Comparison of ENCODE assay signal across 21 cellular contexts in genomic region chr11:34332524-34332923, GRCh38. TPM values are rescaled to one million over a fixed set of nuclear protein-coding genes. Genes with fewer than 3 reads are reported as not detected.
DNase-seq lines count a peak whose midpoint lies in the region; ATAC-seq and TF ChIP-seq lines count a peak whose summit lies in the region.
"Had no signal": no experiment of that assay in that cellular context is flagged by ENCODE, and none has a peak within 500 bp of the region (broad histone marks: within the 10 kb centered on the region; RNA-seq: fewer than 3 reads in every experiment).

No MANE protein-coding gene starts in this region.

- intact Hi-C loops in PC-3 (cut with micrococcal nuclease) (loop anchor here (5.0 kb wide), 1 partner anchor 70 kb away; no protein-coding TSS in a partner anchor), breast epithelium (cut with DNase I; ENCODE audit: low total_unique reads) (no loop called here), transverse colon (cut with DNase I; ENCODE audit: low total_unique reads) (no loop called here)
- intact Hi-C loops in activated CD4-positive, alpha-beta T cell treated with anti-CD3 and anti-CD28 coated beads for 36 hours (cut with DNase I, micrococcal nuclease) = no loop called here

- TF ChIP-seq CTCF in SK-N-SH (IDR thresholded peaks at IDR 0.05) = no peak
- TF ChIP-seq CTCF in PC-3 (conservative IDR thresholded peaks at IDR 0.05; ENCODE audit: low read depth, low read length) = no peak
- no peak for TF ChIP-seq CTCF in MM.1S (IDR thresholded peaks at IDR 0.05; ENCODE audit: low read length)
- no peak for TF ChIP-seq CTCF in breast epithelium (IDR thresholded peaks at IDR 0.05)
- TF ChIP-seq CTCF in transverse colon (IDR thresholded peaks at IDR 0.05) = no peak

- H3K36me3 ChIP-seq in SK-N-SH (replicated peaks in 1 of 2; ENCODE audit: control insufficient read depth in 1 of 2, insufficient read depth in 2 of 2, low read length in 1 of 2) (no peaks in the 10 kb centered on the region), PC-3 (ENCODE audit: low read depth, low read length) (no peaks in the 10 kb centered on the region), MM.1S (replicated peaks; ENCODE audit: insufficient read depth, low read length) (no peaks in the 10 kb centered on the region), breast epithelium (no peaks in the 10 kb centered on the region), transverse colon (no peaks in the 10 kb centered on the region)
- H3K36me3 ChIP-seq: WERI-Rb-1 had no signal

- no peak for DNase-seq in SK-N-SH
- peak; percentile 48 for DNase-seq in PC-3
- peak; percentile 41 for DNase-seq in iPS-NIHi11 (ENCODE audit: low spot score)
- DNase-seq in MM.1S = no peak
- DNase-seq in breast epithelium (ENCODE audit: low spot score in 2 of 2) = no peak
- no peak for DNase-seq in activated CD4-positive, alpha-beta T cell treated with anti-CD3 and anti-CD28 coated beads for 36 hours
- no peak for DNase-seq in transverse colon
- DNase-seq: activated CD4-positive, alpha-beta T cell treated with anti-CD3 and anti-CD28 coated beads, Interleukin-2, amount 50 U/mL, for 48 hours; activated effector memory CD4-positive, alpha-beta T cell treated with Interleukin-2 at 50 U/mL for 16 hours; activated naive CD8-positive, alpha-beta T cell treated with anti-CD3 and anti-CD28 coated beads, Interleukin-2, amount 50 U/mL, for 24 hours; body of pancreas; H9; kidney glomerular epithelial cell; NCI-H2029; NCI-H226; stimulated activated naive B cell treated with anti-CD40 and anti-IgM and Interleukin-4, amounts not matched to agents 10 μg/mL and 1 μg/mL and 100 μg/mL, for 72 hours; WERI-Rb-1 had no signal

- no peak overlapping the region for H3K27ac Mint-ChIP-seq in activated CD4-positive, alpha-beta T cell treated with anti-CD3 and anti-CD28 coated beads for 36 hours
- H3K27ac Mint-ChIP-seq: activated naive CD8-positive, alpha-beta T cell treated with anti-CD3 and anti-CD28 coated beads, Interleukin-2, amount 50 U/mL, for 24 hours; H9; stimulated activated naive B cell treated with anti-CD40 and anti-IgM and Interleukin-4, amounts not matched to agents 10 μg/mL and 1 μg/mL and 100 μg/mL, for 72 hours had no signal

- H3K9ac ChIP-seq in SK-N-SH = no peak overlapping the region
- no peak overlapping the region for H3K9ac ChIP-seq in PC-3 (ENCODE audit: low read length)
- no peak overlapping the region for H3K9ac ChIP-seq in MM.1S (ENCODE audit: low read length)
- H3K9ac ChIP-seq: KMS-11 had no signal

- no peaks in the 10 kb centered on the region for H3K27me3 ChIP-seq in SK-N-SH (ENCODE audit: insufficient read depth)
- no peaks in the 10 kb centered on the region for H3K27me3 ChIP-seq in PC-3 (ENCODE audit: low read length)
- H3K27me3 ChIP-seq in MM.1S (replicated peaks; ENCODE audit: insufficient read depth, low read length) = no peaks in the 10 kb centered on the region
- no peaks in the 10 kb centered on the region for H3K27me3 ChIP-seq in breast epithelium
- no peaks in the 10 kb centered on the region for H3K27me3 ChIP-seq in transverse colon
- H3K27me3 ChIP-seq: body of pancreas had no signal

- peaks cover 19 to 20% of the 10 kb centered on the region in 2 experiments; a peak in 3 of 4 replicates for H3K4me1 ChIP-seq in SK-N-SH (ENCODE audit: control insufficient read depth in 1 of 2, insufficient read depth in 2 of 2, low read depth in 1 of 2, low read length in 1 of 2)
- H3K4me1 ChIP-seq in PC-3 (ENCODE audit: insufficient read depth, low read length) = peaks cover 50% of the 10 kb centered on the region
- H3K4me1 ChIP-seq in MM.1S (ENCODE audit: low read length) = no peaks in the 10 kb centered on the region
- no peaks in the 10 kb centered on the region for H3K4me1 ChIP-seq in breast epithelium
- peaks cover 4 to 23% (median 16%) of the 10 kb centered on the region in 4 donors for H3K4me1 ChIP-seq in transverse colon

- H3K4me2 ChIP-seq in SK-N-SH (no peak overlapping the region; the same call in 1 of the 2 replicates), PC-3 (ENCODE audit: low read length) (peak overlapping the region; percentile 72), MM.1S (ENCODE audit: low read depth, low read length) (no peak overlapping the region)
- H3K4me2 ChIP-seq: KMS-11 had no signal

- in situ Hi-C loops in transverse colon (cut with MboI; ENCODE audit: low pct_ligation_motif_present in 1 of 4, low pct_unique_long_range_greater_than_20kb in 1 of 4, low sequenced_read_pairs in 3 of 4) = no loop called here

- H3K4me1 Mint-ChIP-seq in activated CD4-positive, alpha-beta T cell treated with anti-CD3 and anti-CD28 coated beads for 36 hours = peaks cover 21% of the 10 kb centered on the region

- no peaks in the 10 kb centered on the region for H3K36me3 Mint-ChIP-seq in activated CD4-positive, alpha-beta T cell treated with anti-CD3 and anti-CD28 coated beads for 36 hours (ENCODE audit: low read depth)

- no peak for TF ChIP-seq RAD21 in SK-N-SH (IDR thresholded peaks at IDR 0.05; ENCODE audit: low read length)

- BruUV-seq in PC-3 (replicated peaks; lab: Mats Ljungman, UMichigan) = no TSS peak

- peak overlapping the region in 1 of 2 experiments; percentile 75; a peak in 2 of 4 replicates for H3K27ac ChIP-seq in SK-N-SH (ENCODE audit: low read depth in 2 of 2, low read length in 1 of 2)
- peak overlapping the region; percentile 80 for H3K27ac ChIP-seq in PC-3 (ENCODE audit: low read length)
- no peak overlapping the region for H3K27ac ChIP-seq in MM.1S (ENCODE audit: low read length)
- H3K27ac ChIP-seq in breast epithelium = no peak overlapping the region
- H3K27ac ChIP-seq in transverse colon = peak overlapping the region in 1 of 4 donors; percentile 36
- H3K27ac ChIP-seq: body of pancreas, KMS-11, SK-N-MC, WERI-Rb-1 had no signal

- H3K4me3 Mint-ChIP-seq in activated CD4-positive, alpha-beta T cell treated with anti-CD3 and anti-CD28 coated beads for 36 hours = no peak overlapping the region
- H3K4me3 Mint-ChIP-seq: activated naive CD8-positive, alpha-beta T cell treated with anti-CD3 and anti-CD28 coated beads, Interleukin-2, amount 50 U/mL, for 24 hours; H9; stimulated activated naive B cell treated with anti-CD40 and anti-IgM and Interleukin-4, amounts not matched to agents 10 μg/mL and 1 μg/mL and 100 μg/mL, for 72 hours had no signal

- H3K9me2 ChIP-seq in SK-N-SH = no peaks in the 10 kb centered on the region
- H3K9me2 ChIP-seq in PC-3 (replicated peaks; ENCODE audit: low read length) = 0 out of 2 replicates have a peak, but pooled peaks cover 4% of the 10 kb centered on the region
- H3K9me2 ChIP-seq in MM.1S (replicated peaks; ENCODE audit: insufficient read depth, low read length) = no peaks in the 10 kb centered on the region

- TF ChIP-seq EP300 in SK-N-SH (IDR thresholded peaks at IDR 0.05; ENCODE audit: borderline replicate concordance in 1 of 2, low read depth in 1 of 2, low read length in 1 of 2) = no peak
- TF ChIP-seq EP300 in transverse colon (IDR thresholded peaks at IDR 0.05; ENCODE audit: low read depth) = no peak

- no peaks in the 10 kb centered on the region; the same call in 1 of the 2 replicates for H3K79me2 ChIP-seq in SK-N-SH (ENCODE audit: insufficient read depth)
- peaks cover 45% of the 10 kb centered on the region for H3K79me2 ChIP-seq in PC-3 (ENCODE audit: low read length)
- no peaks in the 10 kb centered on the region for H3K79me2 ChIP-seq in MM.1S (ENCODE audit: low read length)

- POLR2A ChIA-PET in SK-N-SH (lab: Yijun Ruan, JAX) (no interaction called here), PC-3 (lab: Charles Lee; ENCODE audit: unreplicated experiment) (no interaction called here)
- POLR2A ChIA-PET in activated CD4-positive, alpha-beta T cell treated with anti-CD3 and anti-CD28 coated beads for 36 hours (lab: Charles Lee) = no interaction called here

- peaks cover 13% of the 10 kb centered on the region for H3K27me3 Mint-ChIP-seq in activated CD4-positive, alpha-beta T cell treated with anti-CD3 and anti-CD28 coated beads for 36 hours

- no peak overlapping the region for H3K4me3 ChIP-seq in SK-N-SH (ENCODE audit: low read depth in 2 of 2, low read length in 1 of 2)
- peak overlapping the region; percentile 10; the same call in 1 of the 2 replicates for H3K4me3 ChIP-seq in PC-3 (ENCODE audit: low read length)
- no peak overlapping the region for H3K4me3 ChIP-seq in MM.1S (ENCODE audit: low read length)
- no peak overlapping the region for H3K4me3 ChIP-seq in breast epithelium
- H3K4me3 ChIP-seq in transverse colon = no peak overlapping the region
- H3K4me3 ChIP-seq: body of pancreas, SK-N-MC, smooth muscle cell had no signal

- TF ChIP-seq POLR2A in breast epithelium (IDR thresholded peaks at IDR 0.05) = no peak
- TF ChIP-seq POLR2A in transverse colon (IDR thresholded peaks at IDR 0.05) = no peak

- H3K9me3 ChIP-seq in SK-N-SH = no peaks in the 10 kb centered on the region
- H3K9me3 ChIP-seq in PC-3 (ENCODE audit: low read length) = no peaks in the 10 kb centered on the region
- no peaks in the 10 kb centered on the region for H3K9me3 ChIP-seq in MM.1S (replicated peaks; ENCODE audit: insufficient read depth, low read length)
- H3K9me3 ChIP-seq in breast epithelium = no peaks in the 10 kb centered on the region
- no peaks in the 10 kb centered on the region for H3K9me3 ChIP-seq in transverse colon
- H3K9me3 ChIP-seq: body of pancreas had no signal

- H4K20me1 ChIP-seq in SK-N-SH (ENCODE audit: insufficient read depth) = no peaks in the 10 kb centered on the region
- H4K20me1 ChIP-seq in PC-3 (ENCODE audit: low read length) = peaks cover 17% of the 10 kb centered on the region
- no peaks in the 10 kb centered on the region for H4K20me1 ChIP-seq in MM.1S (ENCODE audit: insufficient read depth, low read length)

- WGBS in SK-N-SH (ENCODE audit: low lambda C conversion rate) = 85% methylated on average over 3 of the region's 3 CpGs
- 67 to 74% methylated on average over 1 to 3 of the region's 3 CpGs for WGBS in transverse colon (ENCODE audit: low coverage in 1 of 2), 2 donors

- ATAC-seq in SK-N-SH treated with all-trans-retinoic acid at 6 μM for 48 hours (no peak), PC-3 (no peak)
- no peak for ATAC-seq in activated CD4-positive, alpha-beta T cell treated with anti-CD3 and anti-CD28 coated beads for 36 hours
- ATAC-seq: activated naive CD8-positive, alpha-beta T cell treated with anti-CD3 and anti-CD28 coated beads, Interleukin-2, amount 50 U/mL, for 24 hours; body of pancreas; stimulated activated naive B cell treated with anti-CD40 and anti-IgM and Interleukin-4, amounts not matched to agents 10 μg/mL and 1 μg/mL and 100 μg/mL, for 72 hours had no signal

- CTCF ChIA-PET in SK-N-SH (lab: Yijun Ruan, JAX) = interaction anchor here (1.2 to 2.2 kb wide), 2 partner anchors 13 to 146 kb away, joined by 3 to 6 read pairs; no protein-coding TSS in a partner anchor
- CTCF ChIA-PET in PC-3 (lab: Charles Lee) = no interaction called here
- CTCF ChIA-PET in activated CD4-positive, alpha-beta T cell treated with anti-CD3 and anti-CD28 coated beads for 36 hours (lab: Charles Lee) = interaction anchor here (0.6 kb wide), 1 partner anchor 399 kb away, joined by 3 read pairs; no protein-coding TSS in a partner anchor

- H3F3A ChIP-seq in SK-N-SH (replicated peaks; ENCODE audit: insufficient read depth) (peaks cover 13% of the 10 kb centered on the region), PC-3 (ENCODE audit: low read length, unreplicated experiment) (peaks cover 10% of the 10 kb centered on the region), MM.1S (ENCODE audit: insufficient read depth, low read length) (no peaks in the 10 kb centered on the region)

- no peaks in the 10 kb centered on the region for H3K9me3 Mint-ChIP-seq in activated CD4-positive, alpha-beta T cell treated with anti-CD3 and anti-CD28 coated beads for 36 hours (ENCODE audit: low read depth)
- H3K9me3 Mint-ChIP-seq: activated naive CD8-positive, alpha-beta T cell treated with anti-CD3 and anti-CD28 coated beads, Interleukin-2, amount 50 U/mL, for 24 hours; H9; stimulated activated naive B cell treated with anti-CD40 and anti-IgM and Interleukin-4, amounts not matched to agents 10 μg/mL and 1 μg/mL and 100 μg/mL, for 72 hours had no signal

- H2AFZ ChIP-seq in SK-N-SH (ENCODE audit: low read depth) (no peak overlapping the region), PC-3 (ENCODE audit: low read length) (no peak overlapping the region), MM.1S (ENCODE audit: low read length) (no peak overlapping the region)

RNA-seq across cellular contexts. Expression of gene ABTB2, which starts 25.3 kb away (rescaled TPM):
- polyA plus RNA-seq in SK-N-SH (2012; rRNA removed) = 4.9 and 7.8 TPM in 2 replicates
- 3.2 and 5.2 TPM in 2 replicates for polyA plus RNA-seq in SK-N-SH (2012; cell fraction: cytosol; rRNA removed)
- polyA plus RNA-seq in SK-N-SH (2012; cell fraction: nucleus; rRNA removed) = 14.8 and 16.0 TPM in 2 replicates
- 5.2 and 10.0 TPM in 2 replicates for total RNA-seq in PC-3 (2014; rRNA removed)
- total RNA-seq in breast epithelium = 1 to 10 TPM; 1.3 to 5.6 (median 1.9) TPM
- total RNA-seq in activated CD4-positive, alpha-beta T cell treated with anti-CD3 and anti-CD28 coated beads for 36 hours = 1 to 10 TPM; 1.2 TPM
- 10 to 100 TPM in 3 of 4 donors, under 1 TPM in 1; 0.60 to 41.9 (median 20.7) TPM for total RNA-seq in transverse colon

Comparison
In these comparisons a context has a peak if more than half of its experiments do, and no peak if none do; other contexts are left out.
1. DNase-seq: peak in PC-3 (single experiment) and iPS-NIHi11 (single experiment); none in SK-N-SH (single experiment), MM.1S (single experiment), breast epithelium (0 of 2), activated CD4-positive, alpha-beta T cell treated with anti-CD3 and anti-CD28 coated beads for 36 hours (single experiment) and transverse colon (single experiment).